In genomic region chr10:110870823-110871235, GRCh38 we compare ENCODE assay signal across 9 cellular contexts. TPM values are rescaled to one million over a fixed set of nuclear protein-coding genes. Genes with fewer than 3 reads are reported as not detected.
A peak's percentile ranks its signal among the peaks of the same experiment; 100 is the strongest.
DNase-seq lines count a peak whose midpoint lies in the region; ATAC-seq lines count a peak whose summit lies in the region.
"Had no signal": no experiment of that assay in that cellular context is flagged by ENCODE, and none has a peak within 500 bp of the region (broad histone marks: within the 10 kb centered on the region; RNA-seq: fewer than 3 reads in every experiment).

No MANE protein-coding gene starts in this region.

- H3K4me1 ChIP-seq in BLaER1 treated with 17β-estradiol and CSF1 and Interleukin-3, amounts not matched to agents 10 nM and 100 nM, result peaks cover 56 to 77% (median 67%) of the 10 kb centered on the region in 10 experiments

- H4K20me1 ChIP-seq in BLaER1 treated with 17β-estradiol and CSF1 and Interleukin-3, amounts not matched to agents 10 nM and 100 nM, result peaks cover 0 to 32% (median 0%) of the 10 kb centered on the region in 11 experiments; a peak in 7 of 22 replicates

- H3K4me2 ChIP-seq in BLaER1 treated with 17β-estradiol and CSF1 and Interleukin-3, amounts not matched to agents 10 nM and 100 nM, result peak overlapping the region; percentile 81 to 95 (median 86)

- H3K27me3 Mint-ChIP-seq in natural killer cell treated with Interleukin-12 subunit alpha and Interleukin-12 subunit beta and Interleukin-15 and Interleukin-18, amount 100 ng/mL, for 72 hours, result no peaks in the 10 kb centered on the region

- no peak for ATAC-seq in natural killer cell treated with Interleukin-12 subunit alpha and Interleukin-12 subunit beta and Interleukin-15 and Interleukin-18, amount 100 ng/mL, for 72 hours
- ATAC-seq in HG03342 (IDR thresholded peaks at IDR 0.05; ENCODE audit: unreplicated experiment), result no peak

- peaks cover 4% of the 10 kb centered on the region for H3K36me3 Mint-ChIP-seq in natural killer cell treated with Interleukin-12 subunit alpha and Interleukin-12 subunit beta and Interleukin-15 and Interleukin-18, amount 100 ng/mL, for 72 hours

- no peaks in the 10 kb centered on the region for H3K27me3 ChIP-seq in BLaER1 treated with 17β-estradiol and CSF1 and Interleukin-3, amounts not matched to agents 10 nM and 100 nM
- no peaks in the 10 kb centered on the region for H3K27me3 ChIP-seq in MG63

- peak overlapping the region; percentile 69 to 98 (median 95) for H3K27ac ChIP-seq in BLaER1 treated with 17β-estradiol and CSF1 and Interleukin-3, amounts not matched to agents 10 nM and 100 nM
- peak overlapping the region; percentile 99 for H3K27ac ChIP-seq in cingulate gyrus (ENCODE audit: low read depth, low read length)

- H3K4me1 Mint-ChIP-seq in natural killer cell treated with Interleukin-12 subunit alpha and Interleukin-12 subunit beta and Interleukin-15 and Interleukin-18, amount 100 ng/mL, for 72 hours (ENCODE audit: low read depth in 2 of 2), result peaks cover 50 to 69% of the 10 kb centered on the region in 2 donors

- peak overlapping the region; percentile 95 for H3K4me3 Mint-ChIP-seq in natural killer cell treated with Interleukin-12 subunit alpha and Interleukin-12 subunit beta and Interleukin-15 and Interleukin-18, amount 100 ng/mL, for 72 hours

- peak overlapping the region; percentile 73 to 97 (median 95) for H3K9ac ChIP-seq in BLaER1 treated with 17β-estradiol and CSF1 and Interleukin-3, amounts not matched to agents 10 nM and 100 nM

- H3K27ac Mint-ChIP-seq in natural killer cell treated with Interleukin-12 subunit alpha and Interleukin-12 subunit beta and Interleukin-15 and Interleukin-18, amount 100 ng/mL, for 72 hours, result peak overlapping the region; percentile 93 to 97

- peaks cover 3% of the 10 kb centered on the region for H3K9me3 Mint-ChIP-seq in natural killer cell treated with Interleukin-12 subunit alpha and Interleukin-12 subunit beta and Interleukin-15 and Interleukin-18, amount 100 ng/mL, for 72 hours

- peak overlapping the region; percentile 70 to 91 (median 74); a peak in 19 of 20 replicates for H3K4me3 ChIP-seq in BLaER1 treated with 17β-estradiol and CSF1 and Interleukin-3, amounts not matched to agents 10 nM and 100 nM
- H3K4me3 ChIP-seq in MG63, result peak overlapping the region; percentile 82

- no peaks in the 10 kb centered on the region for H3K9me3 ChIP-seq in BLaER1 treated with 17β-estradiol and CSF1 and Interleukin-3, amounts not matched to agents 10 nM and 100 nM (replicated peaks in 1 of 11)
- no peaks in the 10 kb centered on the region for H3K9me3 ChIP-seq in MG63

- peaks cover 0 to 6% (median under 1%) of the 10 kb centered on the region in 11 experiments; a peak in 10 of 22 replicates for H3K36me3 ChIP-seq in BLaER1 treated with 17β-estradiol and CSF1 and Interleukin-3, amounts not matched to agents 10 nM and 100 nM
- H3K36me3 ChIP-seq in MG63, result peaks cover under 1% of the 10 kb centered on the region; the same call in 1 of the 2 replicates

- DNase-seq in MG63 (no peak), ecto neural progenitor cell (ENCODE audit: low spot score) (no peak), T-helper 9 cell (no peak), NCI-H2081 treated with DMSO at 0.1 percent for 48 hours (lab: John Stamatoyannopoulos, UW) (no peak)
- DNase-seq in natural killer cell treated with Interleukin-12 subunit alpha and Interleukin-12 subunit beta and Interleukin-15 and Interleukin-18, amount 100 ng/mL, for 72 hours (ENCODE audit: low spot score), result no peak
- DNase-seq: SIG-M5 had no signal

RNA-seq across cellular contexts. Expression of gene PDCD4, which starts 0.9 kb away (rescaled TPM):
- total RNA-seq in MG63 (2014; rRNA removed; shearing (Covaris generic); ENCODE audit: low replicate concordance), result 20.0 and 25.8 TPM in 2 replicates
- 10 to 100 TPM; 36.7 to 48.6 TPM for total RNA-seq in natural killer cell treated with Interleukin-12 subunit alpha and Interleukin-12 subunit beta and Interleukin-15 and Interleukin-18, amount 100 ng/mL, for 72 hours

RNA-seq across cellular contexts. Expression of gene BBIP1, which starts 48.2 kb away (rescaled TPM):
- 13.1 and 28.5 TPM in 2 replicates for total RNA-seq in MG63 (2014; rRNA removed; shearing (Covaris generic); ENCODE audit: low replicate concordance)
- 10 to 100 TPM; 29.0 to 33.2 TPM for total RNA-seq in natural killer cell treated with Interleukin-12 subunit alpha and Interleukin-12 subunit beta and Interleukin-15 and Interleukin-18, amount 100 ng/mL, for 72 hours

RNA-seq across cellular contexts. Expression of gene SHOC2, which starts 48.6 kb away (rescaled TPM):
- 11.1 and 15.4 TPM in 2 replicates for total RNA-seq in MG63 (2014; rRNA removed; shearing (Covaris generic); ENCODE audit: low replicate concordance)
- total RNA-seq in natural killer cell treated with Interleukin-12 subunit alpha and Interleukin-12 subunit beta and Interleukin-15 and Interleukin-18, amount 100 ng/mL, for 72 hours, result 10 to 100 TPM; 56.4 to 76.5 TPM
